14 cellular contexts compared by ENCODE assay signal in the genomic region with DNA sequence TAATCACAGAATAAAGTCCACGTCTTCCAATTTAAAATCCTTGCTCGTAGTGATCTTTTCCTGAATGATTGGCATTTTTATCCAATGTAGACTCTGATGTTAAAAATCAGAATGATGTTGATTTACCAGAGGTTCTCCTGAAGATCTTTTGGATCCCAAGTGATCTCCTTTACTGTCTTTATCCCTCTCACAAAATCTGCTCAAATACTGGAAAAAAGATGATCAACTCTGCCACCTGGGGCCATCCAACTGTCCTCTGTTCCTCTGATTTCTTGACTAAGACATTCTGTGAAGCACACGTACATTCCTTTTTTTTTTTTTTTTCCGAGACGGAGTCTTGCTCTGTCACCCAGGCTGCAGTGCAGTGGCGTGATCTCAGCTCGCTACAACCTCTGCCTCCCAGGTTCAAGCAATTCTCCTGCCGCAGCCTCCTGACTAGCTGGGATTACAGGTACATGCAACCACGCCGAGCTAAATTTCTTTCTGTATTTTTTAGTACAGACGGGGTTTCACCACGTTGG. TPM values are rescaled to one million over a fixed set of nuclear protein-coding genes. Genes with fewer than 3 reads are reported as not detected.
A peak's percentile ranks its signal among the peaks of the same experiment; 100 is the strongest.
DNase-seq lines count a peak whose midpoint lies in the region; ATAC-seq and TF ChIP-seq lines count a peak whose summit lies in the region.
"Had no signal": no experiment of that assay in that cellular context is flagged by ENCODE, and none has a peak within 500 bp of the region (broad histone marks: within the 10 kb centered on the region; RNA-seq: fewer than 3 reads in every experiment).

No MANE protein-coding gene starts in this region.

- H2AFZ ChIP-seq in neural progenitor cell (replicated peaks), result no peak overlapping the region

- no peaks in the 10 kb centered on the region for H4K20me1 ChIP-seq in neural progenitor cell (ENCODE audit: low read depth)

- CTCF ChIA-PET in RWPE1 (lab: Yijun Ruan, JAX), result no interaction called here

- H3K27ac ChIP-seq in RWPE1 (peak overlapping the region; percentile 80), suprapubic skin (peak overlapping the region; percentile 52), neural progenitor cell (no peak overlapping the region)
- H3K27ac ChIP-seq: cardiac muscle cell, psoas muscle had no signal

- no peaks in the 10 kb centered on the region for H3K27me3 ChIP-seq in suprapubic skin
- no peaks in the 10 kb centered on the region for H3K27me3 ChIP-seq in neural progenitor cell
- H3K27me3 ChIP-seq: cardiac muscle cell had no signal

- H3K9me3 ChIP-seq in suprapubic skin (no peaks in the 10 kb centered on the region), neural progenitor cell (ENCODE audit: low read depth) (no peaks in the 10 kb centered on the region)
- H3K9me3 ChIP-seq: mucosa of descending colon, psoas muscle had no signal

- TF ChIP-seq CTCF in RWPE1 (conservative IDR thresholded peaks at IDR 0.05; ENCODE audit: low read depth), result no peak
- TF ChIP-seq CTCF in suprapubic skin (IDR thresholded peaks at IDR 0.05), result no peak
- no peak for TF ChIP-seq CTCF in neural progenitor cell (IDR thresholded peaks at IDR 0.05)

- no peak for DNase-seq in activated naive CD4-positive, alpha-beta T cell (lab: John Stamatoyannopoulos, UW)
- DNase-seq in RWPE1 (ENCODE audit: low spot score), result no peak
- no peak for DNase-seq in effector memory CD8-positive, alpha-beta T cell
- no peak for DNase-seq in suprapubic skin (ENCODE audit: low spot score in 2 of 2)
- DNase-seq in middle frontal gyrus (ENCODE audit: extremely low spot score, low spot score), result no peak
- no peak for DNase-seq in neural progenitor cell (ENCODE audit: low spot score)
- DNase-seq: activated CD4-positive, CD25-positive, alpha-beta regulatory T cell; activated effector memory CD4-positive, alpha-beta T cell treated with anti-CD3 and anti-CD28 coated beads, Interleukin-2, amount 50 U/mL, for 16 hours; mucosa of descending colon; NCI-H1930; psoas muscle had no signal

- no peak overlapping the region for H3K4me2 ChIP-seq in neural progenitor cell

- no peaks in the 10 kb centered on the region for H3F3A ChIP-seq in neural progenitor cell (ENCODE audit: low read depth)

- no peaks in the 10 kb centered on the region for H3K36me3 Mint-ChIP-seq in activated naive CD4-positive, alpha-beta T cell treated with anti-CD3 and anti-CD28 coated beads, Interleukin-2, amount 50 U/mL, for 24 hours
- H3K36me3 Mint-ChIP-seq in effector memory CD8-positive, alpha-beta T cell (ENCODE audit: insufficient read depth), result no peaks in the 10 kb centered on the region
- no peaks in the 10 kb centered on the region for H3K36me3 Mint-ChIP-seq in neural progenitor cell

- TF ChIP-seq POLR2A in suprapubic skin (IDR thresholded peaks at IDR 0.05), result no peak

- no peak overlapping the region for H3K4me3 ChIP-seq in suprapubic skin
- no peak overlapping the region for H3K4me3 ChIP-seq in neural progenitor cell
- H3K4me3 ChIP-seq: cardiac muscle cell, mucosa of descending colon, psoas muscle had no signal

- no peak for ATAC-seq in effector memory CD8-positive, alpha-beta T cell (replicated peaks)
- no peak for ATAC-seq in HG03521 (IDR thresholded peaks at IDR 0.05; ENCODE audit: unreplicated experiment)
- ATAC-seq: psoas muscle had no signal

- H3K27me3 Mint-ChIP-seq in activated naive CD4-positive, alpha-beta T cell treated with anti-CD3 and anti-CD28 coated beads, Interleukin-2, amount 50 U/mL, for 24 hours, result peaks cover 6% of the 10 kb centered on the region
- peaks cover 19 to 35% of the 10 kb centered on the region in 2 donors for H3K27me3 Mint-ChIP-seq in effector memory CD8-positive, alpha-beta T cell
- H3K27me3 Mint-ChIP-seq in neural progenitor cell (ENCODE audit: insufficient read depth, low read depth), result peaks cover 7% of the 10 kb centered on the region

- WGBS in suprapubic skin, result 88% methylated on average over 12 of the region's 12 CpGs

- H3K9me3 Mint-ChIP-seq in activated naive CD4-positive, alpha-beta T cell treated with anti-CD3 and anti-CD28 coated beads, Interleukin-2, amount 50 U/mL, for 24 hours, result no peaks in the 10 kb centered on the region
- no peaks in the 10 kb centered on the region for H3K9me3 Mint-ChIP-seq in effector memory CD8-positive, alpha-beta T cell
- H3K9me3 Mint-ChIP-seq in neural progenitor cell, result no peaks in the 10 kb centered on the region

- H3K9ac ChIP-seq in neural progenitor cell, result no peak overlapping the region

- no peaks in the 10 kb centered on the region for H3K79me2 ChIP-seq in neural progenitor cell (ENCODE audit: low read depth)

- H3K36me3 ChIP-seq in suprapubic skin, result no peaks in the 10 kb centered on the region
- no peaks in the 10 kb centered on the region for H3K36me3 ChIP-seq in neural progenitor cell
- H3K36me3 ChIP-seq: cardiac muscle cell had no signal

- H3K4me1 Mint-ChIP-seq in activated naive CD4-positive, alpha-beta T cell treated with anti-CD3 and anti-CD28 coated beads, Interleukin-2, amount 50 U/mL, for 24 hours, result peaks cover 24% of the 10 kb centered on the region
- H3K4me1 Mint-ChIP-seq in effector memory CD8-positive, alpha-beta T cell (ENCODE audit: low read depth in 2 of 2), result peaks cover 20 to 23% of the 10 kb centered on the region in 2 donors
- peaks cover 8% of the 10 kb centered on the region for H3K4me1 Mint-ChIP-seq in neural progenitor cell

- TF ChIP-seq EP300 in suprapubic skin (IDR thresholded peaks at IDR 0.05), result no peak

- H3K4me3 Mint-ChIP-seq in activated naive CD4-positive, alpha-beta T cell treated with anti-CD3 and anti-CD28 coated beads, Interleukin-2, amount 50 U/mL, for 24 hours, result peak overlapping the region; percentile 37
- H3K4me3 Mint-ChIP-seq in effector memory CD8-positive, alpha-beta T cell, result peak overlapping the region; percentile 15 to 58
- no peak overlapping the region for H3K4me3 Mint-ChIP-seq in neural progenitor cell

- H3K27ac Mint-ChIP-seq in activated naive CD4-positive, alpha-beta T cell treated with anti-CD3 and anti-CD28 coated beads, Interleukin-2, amount 50 U/mL, for 24 hours, result peak overlapping the region; percentile 38
- H3K27ac Mint-ChIP-seq in effector memory CD8-positive, alpha-beta T cell, result peak overlapping the region; percentile 42 to 84
- H3K27ac Mint-ChIP-seq in neural progenitor cell, result no peak overlapping the region

- H3K4me1 ChIP-seq in suprapubic skin (peaks cover 49% of the 10 kb centered on the region), neural progenitor cell (peaks cover 3% of the 10 kb centered on the region)
- H3K4me1 ChIP-seq: psoas muscle had no signal

- POLR2A ChIA-PET in RWPE1 (lab: Yijun Ruan, JAX; ENCODE audit: low non-redundant PET), result no interaction called here

RNA-seq across cellular contexts. Expression of a gene that starts 18.0 kb away (rescaled TPM):
- total RNA-seq in suprapubic skin, result 1 to 10 TPM in 3 of 4 donors, under 1 TPM in 1; 0.56 to 1.4 (median 1.1) TPM
- total RNA-seq in neural progenitor cell (ENCODE audit: low replicate concordance), result 0.09 TPM in 1 of 2 replicates, not detected in the other
